In the genomic region with DNA sequence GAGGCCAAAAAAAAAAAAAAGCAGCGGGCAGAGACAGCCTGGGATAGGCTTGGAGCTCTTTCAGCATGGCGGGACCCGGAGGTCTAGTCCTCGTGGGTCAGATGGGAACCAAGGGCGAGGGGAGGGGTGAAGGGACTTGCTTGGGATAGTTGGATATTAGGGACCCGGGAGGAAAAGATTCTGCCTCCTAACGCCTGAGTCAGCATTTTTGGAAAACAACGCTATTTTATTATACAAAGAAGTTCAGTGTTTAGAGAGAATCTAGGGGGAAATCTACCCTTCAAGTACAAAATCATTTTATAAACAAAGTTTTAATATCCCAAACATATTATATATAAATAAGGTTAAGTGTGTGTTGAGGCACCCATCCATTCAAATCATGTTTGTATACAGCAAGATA, we compare ENCODE assay signal across 31 cellular contexts.
"Had no signal": no experiment of that assay in that cellular context is flagged by ENCODE, and none has a peak within 500 bp of the region (broad histone marks: within the 10 kb centered on the region; RNA-seq: fewer than 3 reads in every experiment).

No MANE protein-coding gene starts in this region.

- H3K4me3 ChIP-seq: neural progenitor cell, ovary, psoas muscle, sigmoid colon, smooth muscle cell, spleen, suprapubic skin, testis, tibial artery, transverse colon, upper lobe of right lung, uterus had no signal

- H3K27me3 Mint-ChIP-seq: naive B cell; progenitor cell of endocrine pancreas; stimulated activated memory B cell treated with anti-CD40 and anti-IgM and Interleukin-4, amounts not matched to agents 10 μg/mL and 1 μg/mL and 100 μg/mL, for 72 hours; stimulated activated naive CD8-positive, alpha-beta T cell treated with anti-CD3 and anti-CD28 coated beads, Interleukin-15, amount 100 ng/mL, for 72 hours had no signal

- H3K4me1 Mint-ChIP-seq: naive B cell; naive thymus-derived CD8-positive, alpha-beta T cell; stimulated activated memory B cell treated with anti-CD40 and anti-IgM and Interleukin-4, amounts not matched to agents 10 μg/mL and 1 μg/mL and 100 μg/mL, for 72 hours; stimulated activated naive CD8-positive, alpha-beta T cell treated with anti-CD3 and anti-CD28 coated beads, Interleukin-15, amount 100 ng/mL, for 72 hours had no signal

- H3K79me2 ChIP-seq: parathyroid adenoma had no signal

- H3K27me3 ChIP-seq: neural progenitor cell, ovary, testis, tibial artery, transverse colon, uterus had no signal

- H2AFZ ChIP-seq: neural progenitor cell, parathyroid adenoma had no signal

- H3K27ac ChIP-seq: neural progenitor cell, ovary, parathyroid adenoma, psoas muscle, sigmoid colon, spleen, suprapubic skin, testis, tibial artery, transverse colon, upper lobe of right lung, uterus had no signal

- H3K9me3 ChIP-seq: ovary, psoas muscle, sigmoid colon, spleen, suprapubic skin, testis, tibial artery, transverse colon, upper lobe of right lung, uterus had no signal

- H3K36me3 ChIP-seq: neural progenitor cell, ovary, sigmoid colon, spleen, suprapubic skin, tibial artery, transverse colon, upper lobe of right lung, uterus had no signal

- H3K9ac ChIP-seq: neural progenitor cell, parathyroid adenoma had no signal

- ATAC-seq: naive thymus-derived CD8-positive, alpha-beta T cell; natural killer cell treated with Interleukin-12 subunit alpha and Interleukin-12 subunit beta and Interleukin-15 and Interleukin-18, amount 100 ng/mL, for 72 hours; psoas muscle; right cardiac atrium; stimulated activated memory B cell treated with anti-CD40 and anti-IgM and Interleukin-4, amounts not matched to agents 10 μg/mL and 1 μg/mL and 100 μg/mL, for 72 hours; stimulated activated naive CD8-positive, alpha-beta T cell treated with anti-CD3 and anti-CD28 coated beads, Interleukin-15, amount 100 ng/mL, for 72 hours; stimulated activated naive CD8-positive, alpha-beta T cell treated with anti-CD3 and anti-CD28 coated beads, Interleukin-15, Interleukin-2, amounts not matched to agents 100 U/mL and 50 U/mL, for 24 hours; upper lobe of right lung had no signal

- H3K9me3 Mint-ChIP-seq: naive thymus-derived CD8-positive, alpha-beta T cell; natural killer cell treated with Interleukin-12 subunit alpha and Interleukin-12 subunit beta and Interleukin-15 and Interleukin-18, amount 100 ng/mL, for 72 hours; neural progenitor cell; stimulated activated naive CD8-positive, alpha-beta T cell treated with anti-CD3 and anti-CD28 coated beads, Interleukin-15, amount 100 ng/mL, for 72 hours; type B pancreatic cell had no signal

- DNase-seq: naive B cell; naive thymus-derived CD8-positive, alpha-beta T cell; occipital lobe; ovary; posterior cingulate gyrus; psoas muscle; right cardiac atrium; sigmoid colon; spleen; stimulated activated CD4-positive, alpha-beta T cell treated with anti-CD3 and anti-CD28 coated beads, Interleukin-12 subunit alpha, Interleukin-12 subunit beta, amount 100 ng/mL, for 4 hours; stimulated activated CD4-positive, alpha-beta T cell treated with anti-CD3 and anti-CD28 coated beads, Interleukin-1b, Interleukin-23, amount 100 ng/mL, for 48 hours; stimulated activated CD4-positive, alpha-beta T cell treated with anti-CD3 and anti-CD28 coated beads, Interleukin-4, amount 100 ng/mL, for 1 hour; stimulated activated CD4-positive, alpha-beta T cell treated with anti-CD3 and anti-CD28 coated beads, Interleukin-4, amount 100 ng/mL, for 4 hours; stimulated activated CD8-positive, alpha-beta memory T cell treated with anti-CD3 and anti-CD28 coated beads, Interleukin-4, amount 100 ng/mL, for 48 hours; stimulated activated naive CD4-positive, alpha-beta T cell; stimulated activated naive CD8-positive, alpha-beta T cell treated with anti-CD3 and anti-CD28 coated beads, Interleukin-15, amount 100 ng/mL, for 72 hours; stimulated activated naive CD8-positive, alpha-beta T cell treated with anti-CD3 and anti-CD28 coated beads, Interleukin-15, Interleukin-2, amounts not matched to agents 100 U/mL and 50 U/mL, for 24 hours; substantia nigra; testis; tibial artery; transverse colon; upper lobe of right lung; uterus had no signal

- H3K4me3 Mint-ChIP-seq: naive B cell; naive thymus-derived CD8-positive, alpha-beta T cell; natural killer cell treated with Interleukin-12 subunit alpha and Interleukin-12 subunit beta and Interleukin-15 and Interleukin-18, amount 100 ng/mL, for 72 hours; neural progenitor cell; stimulated activated memory B cell treated with anti-CD40 and anti-IgM and Interleukin-4, amounts not matched to agents 10 μg/mL and 1 μg/mL and 100 μg/mL, for 72 hours; stimulated activated naive CD8-positive, alpha-beta T cell treated with anti-CD3 and anti-CD28 coated beads, Interleukin-15, amount 100 ng/mL, for 72 hours; type B pancreatic cell had no signal

- H3K4me2 ChIP-seq: neural progenitor cell, smooth muscle cell had no signal

- H3K27ac Mint-ChIP-seq: naive B cell; naive thymus-derived CD8-positive, alpha-beta T cell; natural killer cell treated with Interleukin-12 subunit alpha and Interleukin-12 subunit beta and Interleukin-15 and Interleukin-18, amount 100 ng/mL, for 72 hours; neural progenitor cell; progenitor cell of endocrine pancreas; stimulated activated memory B cell treated with anti-CD40 and anti-IgM and Interleukin-4, amounts not matched to agents 10 μg/mL and 1 μg/mL and 100 μg/mL, for 72 hours; stimulated activated naive CD8-positive, alpha-beta T cell treated with anti-CD3 and anti-CD28 coated beads, Interleukin-15, amount 100 ng/mL, for 72 hours; type B pancreatic cell had no signal

- H3K4me1 ChIP-seq: neural progenitor cell, parathyroid adenoma, psoas muscle, sigmoid colon, spleen, suprapubic skin, testis, tibial artery, transverse colon, upper lobe of right lung, uterus had no signal

- H3K36me3 Mint-ChIP-seq: naive B cell; naive thymus-derived CD8-positive, alpha-beta T cell; natural killer cell treated with Interleukin-12 subunit alpha and Interleukin-12 subunit beta and Interleukin-15 and Interleukin-18, amount 100 ng/mL, for 72 hours; neural progenitor cell; stimulated activated memory B cell treated with anti-CD40 and anti-IgM and Interleukin-4, amounts not matched to agents 10 μg/mL and 1 μg/mL and 100 μg/mL, for 72 hours; type B pancreatic cell had no signal
